In the genomic region with DNA sequence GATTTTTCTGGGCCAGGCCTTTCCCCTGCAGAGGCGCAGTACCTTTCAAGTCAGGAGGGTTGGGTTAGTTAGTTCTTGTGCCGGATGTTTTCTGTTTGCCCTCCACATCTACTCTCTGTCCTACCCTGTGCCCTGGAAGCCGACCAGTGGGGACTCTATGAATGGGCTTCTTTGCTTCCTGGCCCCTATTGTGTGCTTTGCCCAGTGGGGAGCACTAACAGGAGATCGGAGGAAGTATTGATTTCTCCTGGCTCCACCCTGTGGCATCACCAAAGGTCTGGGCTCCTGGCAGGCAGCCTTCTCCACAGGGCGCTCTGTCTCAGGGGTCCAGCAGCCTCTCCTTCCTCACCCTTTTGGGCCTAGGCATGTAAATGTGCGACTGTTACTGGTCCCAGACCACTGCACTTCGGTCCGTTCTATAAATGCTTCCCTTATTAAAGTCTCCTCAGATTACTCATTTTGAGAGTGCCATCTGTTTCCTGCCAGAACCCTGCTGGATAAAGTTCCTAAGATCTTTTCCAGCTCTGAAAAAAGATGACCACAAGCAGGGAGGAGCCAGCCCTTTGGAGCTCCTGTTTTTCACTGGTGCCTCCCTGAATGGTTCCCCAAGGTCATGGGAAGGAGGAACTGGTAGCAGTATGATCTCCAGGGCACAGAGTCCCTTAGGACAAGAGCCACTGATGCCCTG, we compare ENCODE assay signal across 1 cellular context.
A peak's percentile ranks its signal among the peaks of the same experiment; 100 is the strongest.
TF ChIP-seq lines count a peak whose summit lies in the region.

No MANE protein-coding gene starts in this region.

TF ChIP-seq in HepG2, 621 proteins besides CTCF, POLR2A, EP300 and RAD21 (continued from another document and continues in another):
- TF ChIP-seq ZNF747 (CRISPR knock-in tag; IDR thresholded peaks at IDR 0.05; ENCODE audit: borderline replicate concordance), result peak; percentile 63; the same call in 1 of the 2 replicates
- TF ChIP-seq YEATS4 (CRISPR knock-in tag; IDR thresholded peaks at IDR 0.05; ENCODE audit: borderline replicate concordance), result 0 out of 2 replicates have a peak, but pooled peaks have one; percentile 32
- TF ChIP-seq CREM (IDR thresholded peaks at IDR 0.05), result peak; percentile 73
- TF ChIP-seq CREM (CRISPR knock-in tag; IDR thresholded peaks at IDR 0.05), result no peak
- 0 out of 2 replicates have a peak, but pooled peaks have one; percentile 44 for TF ChIP-seq KLF6 (CRISPR knock-in tag; IDR thresholded peaks at IDR 0.05)
- no peak for TF ChIP-seq HMGA1 (CRISPR knock-in tag; conservative IDR thresholded peaks at IDR 0.05)
- TF ChIP-seq NFKB2 (CRISPR knock-in tag; IDR thresholded peaks at IDR 0.05; ENCODE audit: borderline replicate concordance), result no peak
- no peak for TF ChIP-seq ZNF773 (CRISPR knock-in tag; IDR thresholded peaks at IDR 0.05; ENCODE audit: borderline replicate concordance)
- TF ChIP-seq KLF12 (CRISPR knock-in tag; IDR thresholded peaks at IDR 0.05; ENCODE audit: borderline replicate concordance), result peak; percentile 69; the same call in 1 of the 2 replicates
- TF ChIP-seq, protein P1, sequence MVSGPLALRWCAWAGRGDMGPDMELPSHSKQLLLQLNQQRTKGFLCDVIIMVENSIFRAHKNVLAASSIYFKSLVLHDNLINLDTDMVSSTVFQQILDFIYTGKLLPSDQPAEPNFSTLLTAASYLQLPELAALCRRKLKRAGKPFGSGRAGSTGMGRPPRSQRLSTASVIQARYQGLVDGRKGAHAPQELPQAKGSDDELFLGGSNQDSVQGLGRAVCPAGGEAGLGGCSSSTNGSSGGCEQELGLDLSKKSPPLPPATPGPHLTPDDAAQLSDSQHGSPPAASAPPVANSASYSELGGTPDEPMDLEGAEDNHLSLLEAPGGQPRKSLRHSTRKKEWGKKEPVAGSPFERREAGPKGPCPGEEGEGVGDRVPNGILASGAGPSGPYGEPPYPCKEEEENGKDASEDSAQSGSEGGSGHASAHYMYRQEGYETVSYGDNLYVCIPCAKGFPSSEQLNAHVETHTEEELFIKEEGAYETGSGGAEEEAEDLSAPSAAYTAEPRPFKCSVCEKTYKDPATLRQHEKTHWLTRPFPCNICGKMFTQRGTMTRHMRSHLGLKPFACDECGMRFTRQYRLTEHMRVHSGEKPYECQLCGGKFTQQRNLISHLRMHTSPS (CRISPR knock-in tag; IDR thresholded peaks at IDR 0.05; ENCODE audit: low read depth), result peak; percentile 99
- no peak for TF ChIP-seq AGO1 (IDR thresholded peaks at IDR 0.05; ENCODE audit: low read depth, low read length, poor library complexity, severe bottlenecking)
- no peak for TF ChIP-seq NCOR1 (IDR thresholded peaks at IDR 0.05; ENCODE audit: borderline replicate concordance, low read length)
- TF ChIP-seq, protein P2, sequence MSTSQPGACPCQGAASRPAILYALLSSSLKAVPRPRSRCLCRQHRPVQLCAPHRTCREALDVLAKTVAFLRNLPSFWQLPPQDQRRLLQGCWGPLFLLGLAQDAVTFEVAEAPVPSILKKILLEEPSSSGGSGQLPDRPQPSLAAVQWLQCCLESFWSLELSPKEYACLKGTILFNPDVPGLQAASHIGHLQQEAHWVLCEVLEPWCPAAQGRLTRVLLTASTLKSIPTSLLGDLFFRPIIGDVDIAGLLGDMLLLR (CRISPR knock-in tag; IDR thresholded peaks at IDR 0.05), result no peak
- TF ChIP-seq, protein P3, sequence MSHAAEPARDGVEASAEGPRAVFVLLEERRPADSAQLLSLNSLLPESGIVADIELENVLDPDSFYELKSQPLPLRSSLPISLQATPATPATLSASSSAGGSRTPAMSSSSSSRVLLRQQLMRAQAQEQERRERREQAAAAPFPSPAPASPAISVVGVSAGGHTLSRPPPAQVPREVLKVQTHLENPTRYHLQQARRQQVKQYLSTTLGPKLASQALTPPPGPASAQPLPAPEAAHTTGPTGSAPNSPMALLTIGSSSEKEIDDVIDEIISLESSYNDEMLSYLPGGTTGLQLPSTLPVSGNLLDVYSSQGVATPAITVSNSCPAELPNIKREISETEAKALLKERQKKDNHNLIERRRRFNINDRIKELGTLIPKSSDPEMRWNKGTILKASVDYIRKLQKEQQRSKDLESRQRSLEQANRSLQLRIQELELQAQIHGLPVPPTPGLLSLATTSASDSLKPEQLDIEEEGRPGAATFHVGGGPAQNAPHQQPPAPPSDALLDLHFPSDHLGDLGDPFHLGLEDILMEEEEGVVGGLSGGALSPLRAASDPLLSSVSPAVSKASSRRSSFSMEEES (CRISPR knock-in tag; IDR thresholded peaks at IDR 0.05), result peak; percentile 77
- TF ChIP-seq ZFY (CRISPR knock-in tag; IDR thresholded peaks at IDR 0.05), result peak; percentile 49
- TF ChIP-seq GFI1 (CRISPR knock-in tag; IDR thresholded peaks at IDR 0.05; ENCODE audit: borderline replicate concordance), result peak; percentile 81; the same call in 1 of the 2 replicates
- TF ChIP-seq, protein P4, sequence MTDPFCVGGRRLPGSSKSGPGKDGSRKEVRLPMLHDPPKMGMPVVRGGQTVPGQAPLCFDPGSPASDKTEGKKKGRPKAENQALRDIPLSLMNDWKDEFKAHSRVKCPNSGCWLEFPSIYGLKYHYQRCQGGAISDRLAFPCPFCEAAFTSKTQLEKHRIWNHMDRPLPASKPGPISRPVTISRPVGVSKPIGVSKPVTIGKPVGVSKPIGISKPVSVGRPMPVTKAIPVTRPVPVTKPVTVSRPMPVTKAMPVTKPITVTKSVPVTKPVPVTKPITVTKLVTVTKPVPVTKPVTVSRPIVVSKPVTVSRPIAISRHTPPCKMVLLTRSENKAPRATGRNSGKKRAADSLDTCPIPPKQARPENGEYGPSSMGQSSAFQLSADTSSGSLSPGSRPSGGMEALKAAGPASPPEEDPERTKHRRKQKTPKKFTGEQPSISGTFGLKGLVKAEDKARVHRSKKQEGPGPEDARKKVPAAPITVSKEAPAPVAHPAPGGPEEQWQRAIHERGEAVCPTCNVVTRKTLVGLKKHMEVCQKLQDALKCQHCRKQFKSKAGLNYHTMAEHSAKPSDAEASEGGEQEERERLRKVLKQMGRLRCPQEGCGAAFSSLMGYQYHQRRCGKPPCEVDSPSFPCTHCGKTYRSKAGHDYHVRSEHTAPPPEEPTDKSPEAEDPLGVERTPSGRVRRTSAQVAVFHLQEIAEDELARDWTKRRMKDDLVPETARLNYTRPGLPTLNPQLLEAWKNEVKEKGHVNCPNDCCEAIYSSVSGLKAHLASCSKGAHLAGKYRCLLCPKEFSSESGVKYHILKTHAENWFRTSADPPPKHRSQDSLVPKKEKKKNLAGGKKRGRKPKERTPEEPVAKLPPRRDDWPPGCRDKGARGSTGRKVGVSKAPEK (CRISPR knock-in tag; IDR thresholded peaks at IDR 0.05; ENCODE audit: borderline replicate concordance), result peak; percentile 48; the same call in 1 of the 2 replicates
- TF ChIP-seq, protein P5, sequence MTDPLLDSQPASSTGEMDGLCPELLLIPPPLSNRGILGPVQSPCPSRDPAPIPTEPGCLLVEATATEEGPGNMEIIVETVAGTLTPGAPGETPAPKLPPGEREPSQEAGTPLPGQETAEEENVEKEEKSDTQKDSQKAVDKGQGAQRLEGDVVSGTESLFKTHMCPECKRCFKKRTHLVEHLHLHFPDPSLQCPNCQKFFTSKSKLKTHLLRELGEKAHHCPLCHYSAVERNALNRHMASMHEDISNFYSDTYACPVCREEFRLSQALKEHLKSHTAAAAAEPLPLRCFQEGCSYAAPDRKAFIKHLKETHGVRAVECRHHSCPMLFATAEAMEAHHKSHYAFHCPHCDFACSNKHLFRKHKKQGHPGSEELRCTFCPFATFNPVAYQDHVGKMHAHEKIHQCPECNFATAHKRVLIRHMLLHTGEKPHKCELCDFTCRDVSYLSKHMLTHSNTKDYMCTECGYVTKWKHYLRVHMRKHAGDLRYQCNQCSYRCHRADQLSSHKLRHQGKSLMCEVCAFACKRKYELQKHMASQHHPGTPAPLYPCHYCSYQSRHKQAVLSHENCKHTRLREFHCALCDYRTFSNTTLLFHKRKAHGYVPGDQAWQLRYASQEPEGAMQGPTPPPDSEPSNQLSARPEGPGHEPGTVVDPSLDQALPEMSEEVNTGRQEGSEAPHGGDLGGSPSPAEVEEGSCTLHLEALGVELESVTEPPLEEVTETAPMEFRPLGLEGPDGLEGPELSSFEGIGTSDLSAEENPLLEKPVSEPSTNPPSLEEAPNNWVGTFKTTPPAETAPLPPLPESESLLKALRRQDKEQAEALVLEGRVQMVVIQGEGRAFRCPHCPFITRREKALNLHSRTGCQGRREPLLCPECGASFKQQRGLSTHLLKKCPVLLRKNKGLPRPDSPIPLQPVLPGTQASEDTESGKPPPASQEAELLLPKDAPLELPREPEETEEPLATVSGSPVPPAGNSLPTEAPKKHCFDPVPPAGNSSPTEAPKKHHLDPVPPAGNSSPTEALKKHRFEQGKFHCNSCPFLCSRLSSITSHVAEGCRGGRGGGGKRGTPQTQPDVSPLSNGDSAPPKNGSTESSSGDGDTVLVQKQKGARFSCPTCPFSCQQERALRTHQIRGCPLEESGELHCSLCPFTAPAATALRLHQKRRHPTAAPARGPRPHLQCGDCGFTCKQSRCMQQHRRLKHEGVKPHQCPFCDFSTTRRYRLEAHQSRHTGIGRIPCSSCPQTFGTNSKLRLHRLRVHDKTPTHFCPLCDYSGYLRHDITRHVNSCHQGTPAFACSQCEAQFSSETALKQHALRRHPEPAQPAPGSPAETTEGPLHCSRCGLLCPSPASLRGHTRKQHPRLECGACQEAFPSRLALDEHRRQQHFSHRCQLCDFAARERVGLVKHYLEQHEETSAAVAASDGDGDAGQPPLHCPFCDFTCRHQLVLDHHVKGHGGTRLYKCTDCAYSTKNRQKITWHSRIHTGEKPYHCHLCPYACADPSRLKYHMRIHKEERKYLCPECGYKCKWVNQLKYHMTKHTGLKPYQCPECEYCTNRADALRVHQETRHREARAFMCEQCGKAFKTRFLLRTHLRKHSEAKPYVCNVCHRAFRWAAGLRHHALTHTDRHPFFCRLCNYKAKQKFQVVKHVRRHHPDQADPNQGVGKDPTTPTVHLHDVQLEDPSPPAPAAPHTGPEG (CRISPR knock-in tag; IDR thresholded peaks at IDR 0.05), result no peak
- 0 out of 2 replicates have a peak, but pooled peaks have one; percentile 40 for TF ChIP-seq ZSCAN12 (CRISPR knock-in tag; IDR thresholded peaks at IDR 0.05)
- TF ChIP-seq MED1 (CRISPR knock-in tag; IDR thresholded peaks at IDR 0.05), result peak; percentile 95
- TF ChIP-seq NFIC (IDR thresholded peaks at IDR 0.05; ENCODE audit: low read length), result peak; percentile 74; the same call in 1 of the 2 replicates
- no peak for TF ChIP-seq SIN3A (IDR thresholded peaks at IDR 0.05; ENCODE audit: borderline replicate concordance, low read depth, low read length)
- TF ChIP-seq ZNF619 (CRISPR knock-in tag; IDR thresholded peaks at IDR 0.05), result no peak
- peak; percentile 26; the same call in 1 of the 2 replicates for TF ChIP-seq ESRRA (CRISPR knock-in tag; IDR thresholded peaks at IDR 0.05; ENCODE audit: low read depth)
- TF ChIP-seq MAF1 (CRISPR knock-in tag; IDR thresholded peaks at IDR 0.05; ENCODE audit: borderline replicate concordance), result no peak
- no peak for TF ChIP-seq EZH2 (conservative IDR thresholded peaks at IDR 0.05; ENCODE audit: low read depth, low read length)
- TF ChIP-seq GATAD2A (CRISPR knock-in tag; IDR thresholded peaks at IDR 0.05), result peak; percentile 94
- no peak for TF ChIP-seq NAIF1 (CRISPR knock-in tag; IDR thresholded peaks at IDR 0.05; ENCODE audit: borderline replicate concordance)
- TF ChIP-seq, protein P6, sequence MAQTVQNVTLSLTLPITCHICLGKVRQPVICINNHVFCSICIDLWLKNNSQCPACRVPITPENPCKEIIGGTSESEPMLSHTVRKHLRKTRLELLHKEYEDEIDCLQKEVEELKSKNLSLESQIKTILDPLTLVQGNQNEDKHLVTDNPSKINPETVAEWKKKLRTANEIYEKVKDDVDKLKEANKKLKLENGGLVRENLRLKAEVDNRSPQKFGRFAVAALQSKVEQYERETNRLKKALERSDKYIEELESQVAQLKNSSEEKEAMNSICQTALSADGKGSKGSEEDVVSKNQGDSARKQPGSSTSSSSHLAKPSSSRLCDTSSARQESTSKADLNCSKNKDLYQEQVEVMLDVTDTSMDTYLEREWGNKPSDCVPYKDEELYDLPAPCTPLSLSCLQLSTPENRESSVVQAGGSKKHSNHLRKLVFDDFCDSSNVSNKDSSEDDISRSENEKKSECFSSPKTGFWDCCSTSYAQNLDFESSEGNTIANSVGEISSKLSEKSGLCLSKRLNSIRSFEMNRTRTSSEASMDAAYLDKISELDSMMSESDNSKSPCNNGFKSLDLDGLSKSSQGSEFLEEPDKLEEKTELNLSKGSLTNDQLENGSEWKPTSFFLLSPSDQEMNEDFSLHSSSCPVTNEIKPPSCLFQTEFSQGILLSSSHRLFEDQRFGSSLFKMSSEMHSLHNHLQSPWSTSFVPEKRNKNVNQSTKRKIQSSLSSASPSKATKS (CRISPR knock-in tag; IDR thresholded peaks at IDR 0.05), result no peak
- TF ChIP-seq ZNF605 (CRISPR knock-in tag; IDR thresholded peaks at IDR 0.05), result peak; percentile 62
- peak; percentile 67 for TF ChIP-seq NR2F6 (IDR thresholded peaks at IDR 0.05)
- TF ChIP-seq NR2F6 (CRISPR knock-in tag; IDR thresholded peaks at IDR 0.05), result peak; percentile 83
- TF ChIP-seq ZNF550 (CRISPR knock-in tag; IDR thresholded peaks at IDR 0.05; ENCODE audit: borderline replicate concordance), result no peak
- TF ChIP-seq BRCA1 (CRISPR knock-in tag; IDR thresholded peaks at IDR 0.05), result no peak
- peak; percentile 61; the same call in 1 of the 2 replicates for TF ChIP-seq PITX1 (CRISPR knock-in tag; IDR thresholded peaks at IDR 0.05)
- peak; percentile 13; the same call in 1 of the 2 replicates for TF ChIP-seq TCF7L2 (IDR thresholded peaks at IDR 0.05; ENCODE audit: low read depth, low read length)
- no peak; the same call in 1 of the 2 replicates for TF ChIP-seq ZC3H4 (CRISPR knock-in tag; IDR thresholded peaks at IDR 0.05; ENCODE audit: borderline replicate concordance)
- TF ChIP-seq MIER3 (CRISPR knock-in tag; IDR thresholded peaks at IDR 0.05; ENCODE audit: borderline replicate concordance), result no peak
- no peak; the same call in 1 of the 2 replicates for TF ChIP-seq RFXANK (CRISPR knock-in tag; IDR thresholded peaks at IDR 0.05)
- no peak for TF ChIP-seq IRF2 (CRISPR knock-in tag; IDR thresholded peaks at IDR 0.05)
- TF ChIP-seq ZNF691 (CRISPR knock-in tag; IDR thresholded peaks at IDR 0.05; ENCODE audit: borderline replicate concordance, low read depth), result peak; percentile 32; the same call in 1 of the 2 replicates
- TF ChIP-seq, protein P7, sequence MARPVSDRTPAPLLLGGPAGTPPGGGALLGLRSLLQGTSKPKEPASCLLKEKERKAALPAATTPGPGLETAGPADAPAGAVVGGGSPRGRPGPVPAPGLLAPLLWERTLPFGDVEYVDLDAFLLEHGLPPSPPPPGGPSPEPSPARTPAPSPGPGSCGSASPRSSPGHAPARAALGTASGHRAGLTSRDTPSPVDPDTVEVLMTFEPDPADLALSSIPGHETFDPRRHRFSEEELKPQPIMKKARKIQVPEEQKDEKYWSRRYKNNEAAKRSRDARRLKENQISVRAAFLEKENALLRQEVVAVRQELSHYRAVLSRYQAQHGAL (CRISPR knock-in tag; IDR thresholded peaks at IDR 0.05; ENCODE audit: not compliant biosample characterization), result no peak
- peak; percentile 84; the same call in 1 of the 2 replicates for TF ChIP-seq ZFP90 (CRISPR knock-in tag; IDR thresholded peaks at IDR 0.05; ENCODE audit: borderline replicate concordance)
- TF ChIP-seq FOXA3 (CRISPR knock-in tag; IDR thresholded peaks at IDR 0.05), result peak; percentile 65
- TF ChIP-seq NRL (CRISPR knock-in tag; IDR thresholded peaks at IDR 0.05; ENCODE audit: borderline replicate concordance), result no peak
- peak; percentile 67 for TF ChIP-seq ERF (CRISPR knock-in tag; IDR thresholded peaks at IDR 0.05)
